Comparison of ENCODE assay signal across 9 cellular contexts in the genomic region with DNA sequence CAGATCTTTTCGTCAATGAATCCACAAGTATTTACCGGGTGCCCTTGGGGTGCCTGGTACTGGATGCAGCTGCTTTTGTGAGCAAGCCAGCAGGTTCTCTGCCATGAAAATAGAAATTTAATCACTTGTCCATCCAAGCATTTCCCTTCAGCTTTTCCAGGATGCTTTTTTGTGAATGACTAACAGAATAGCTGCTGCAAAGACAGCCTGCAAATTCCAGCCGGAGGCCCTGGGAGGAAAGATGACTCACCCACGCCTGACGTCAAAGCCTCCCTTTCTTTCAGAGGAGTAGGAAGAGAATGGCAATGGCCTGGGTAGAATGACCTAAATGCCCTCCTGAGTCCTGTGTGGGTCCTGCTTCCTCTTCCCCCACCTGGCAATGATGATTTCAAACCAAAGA.
DNase-seq lines count a peak whose midpoint lies in the region; ATAC-seq and TF ChIP-seq lines count a peak whose summit lies in the region.
"Had no signal": no experiment of that assay in that cellular context is flagged by ENCODE, and none has a peak within 500 bp of the region (broad histone marks: within the 10 kb centered on the region; RNA-seq: fewer than 3 reads in every experiment).

No MANE protein-coding gene starts in this region.

- peak overlapping the region; percentile 86 for H3K27ac Mint-ChIP-seq in MCF 10A (ENCODE audit: low read depth, unreplicated experiment)
- H3K27ac Mint-ChIP-seq in CD4-positive, alpha-beta T cell, result no peak overlapping the region
- H3K27ac Mint-ChIP-seq: activated naive CD4-positive, alpha-beta T cell treated with anti-CD3 and anti-CD28 coated beads, Interleukin-2, amount 50 U/mL, for 24 hours had no signal

- H3K27me3 ChIP-seq in iPS-20b (ENCODE audit: insufficient read depth, low read length), result no peaks in the 10 kb centered on the region
- peaks cover 6% of the 10 kb centered on the region for H3K27me3 ChIP-seq in CD4-positive, alpha-beta T cell (ENCODE audit: control insufficient read depth, insufficient read depth, low read length)

- DNase-seq in AG08395 (ENCODE audit: low spot score) (peak; percentile 97), LHCN-M2 (ENCODE audit: low read depth) (peak; percentile 97), MCF 10A (ENCODE audit: unreplicated experiment) (peak; percentile 97), OCI-M1 (lab: John Stamatoyannopoulos, UW) (no peak)
- no peak for DNase-seq in CD4-positive, alpha-beta T cell

- TF ChIP-seq CTCF in MCF 10A (IDR thresholded peaks at IDR 0.05; ENCODE audit: unreplicated experiment), result no peak
- no peak for TF ChIP-seq CTCF in CD4-positive, alpha-beta T cell (IDR thresholded peaks at IDR 0.05)

- peaks cover 30% of the 10 kb centered on the region for H3K4me1 Mint-ChIP-seq in MCF 10A (ENCODE audit: insufficient read depth, unreplicated experiment)
- no peaks in the 10 kb centered on the region for H3K4me1 Mint-ChIP-seq in CD4-positive, alpha-beta T cell (ENCODE audit: low read depth)
- H3K4me1 Mint-ChIP-seq: activated naive CD4-positive, alpha-beta T cell treated with anti-CD3 and anti-CD28 coated beads, Interleukin-2, amount 50 U/mL, for 24 hours had no signal

- peak overlapping the region; percentile 65; the same call in 1 of the 2 replicates for H3K4me3 ChIP-seq in iPS-20b (ENCODE audit: low read length)
- H3K4me3 ChIP-seq in skin epidermis, result no peak overlapping the region

- ATAC-seq in CD4-positive, alpha-beta T cell (ENCODE audit: poor library complexity), result no peak
- no peak for ATAC-seq in activated CD4-positive, CD25-positive, alpha-beta regulatory T cell treated with anti-CD3 and anti-CD28 coated beads, Interleukin-2, amount 50 U/mL, for 24 hours

- peak overlapping the region; percentile 78; the same call in 1 of the 2 replicates for H3K9ac ChIP-seq in iPS-20b (ENCODE audit: low read depth, low read length)

- peak overlapping the region; percentile 43 for H3K27ac ChIP-seq in iPS-20b (ENCODE audit: low read length)
- peak overlapping the region in 17 of 21 experiments; percentile 1 to 79 (median 42) for H3K27ac ChIP-seq in skin epidermis
- no peak overlapping the region for H3K27ac ChIP-seq in CD4-positive, alpha-beta T cell (ENCODE audit: low read depth, low read length)

- H3K4me3 Mint-ChIP-seq in MCF 10A (ENCODE audit: unreplicated experiment), result peak overlapping the region; percentile 22
- no peak overlapping the region for H3K4me3 Mint-ChIP-seq in CD4-positive, alpha-beta T cell
- H3K4me3 Mint-ChIP-seq: activated naive CD4-positive, alpha-beta T cell treated with anti-CD3 and anti-CD28 coated beads, Interleukin-2, amount 50 U/mL, for 24 hours had no signal

- intact Hi-C loops in MCF 10A (cut with micrococcal nuclease), result no loop called here
- intact Hi-C loops in CD4-positive, alpha-beta T cell (cut with DNase I, micrococcal nuclease), result loop anchor here in 1 of 2 experiments (5.0 kb wide), 1 partner anchor 562 kb away; no protein-coding TSS in a partner anchor

- H3K4me1 ChIP-seq in iPS-20b (ENCODE audit: insufficient read depth, low read length), result peaks cover 30% of the 10 kb centered on the region

- H3K36me3 ChIP-seq in iPS-20b (ENCODE audit: insufficient read depth, low read depth, low read length), result peaks cover 4% of the 10 kb centered on the region; the same call in 1 of the 2 replicates

- no TSS peak for BruUV-seq in MCF 10A (replicated peaks; lab: Mats Ljungman, UMichigan)

- CTCF ChIA-PET in MCF 10A (lab: Yijun Ruan, JAX), result interaction anchor here (0.6 to 3.6 kb wide), 14 partner anchors 13 to 754 kb away, joined by 3 to 28 read pairs (median 4); no protein-coding TSS in a partner anchor
- CTCF ChIA-PET in CD4-positive, alpha-beta T cell (lab: Charles Lee), result no interaction called here

- POLR2A ChIA-PET in MCF 10A (lab: Yijun Ruan, JAX), result interaction anchor here (0.6 to 5.7 kb wide), 14 partner anchors 10 to 754 kb away, joined by 3 to 46 read pairs (median 4); no protein-coding TSS in a partner anchor
- POLR2A ChIA-PET in CD4-positive, alpha-beta T cell (lab: Charles Lee), result no interaction called here

- H3K9me3 ChIP-seq in iPS-20b (ENCODE audit: insufficient read depth, low read depth, low read length), result no peaks in the 10 kb centered on the region
- H3K9me3 ChIP-seq in CD4-positive, alpha-beta T cell (ENCODE audit: control insufficient read depth, low read length), result no peaks in the 10 kb centered on the region

- H3K9me3 Mint-ChIP-seq in MCF 10A (ENCODE audit: unreplicated experiment), result no peaks in the 10 kb centered on the region
- no peaks in the 10 kb centered on the region for H3K9me3 Mint-ChIP-seq in CD4-positive, alpha-beta T cell
- H3K9me3 Mint-ChIP-seq: activated naive CD4-positive, alpha-beta T cell treated with anti-CD3 and anti-CD28 coated beads, Interleukin-2, amount 50 U/mL, for 24 hours had no signal

- H3K27me3 Mint-ChIP-seq in MCF 10A (ENCODE audit: insufficient read depth, unreplicated experiment), result no peaks in the 10 kb centered on the region
- H3K27me3 Mint-ChIP-seq in CD4-positive, alpha-beta T cell, result peaks cover 11% of the 10 kb centered on the region

- H3K36me3 Mint-ChIP-seq in MCF 10A (ENCODE audit: insufficient read depth, unreplicated experiment), result no peaks in the 10 kb centered on the region
- H3K36me3 Mint-ChIP-seq in CD4-positive, alpha-beta T cell (ENCODE audit: low read depth), result no peaks in the 10 kb centered on the region

Comparison
In these comparisons a context has a peak if more than half of its experiments do, and no peak if none do; other contexts are left out.
1. DNase-seq: peak in AG08395 (single experiment), LHCN-M2 (single experiment) and MCF 10A (single experiment); none in CD4-positive, alpha-beta T cell (0 of 10) and OCI-M1 (single experiment).